In genomic region chr9:107644774-107645463, GRCh38 we compare ENCODE assay signal across 16 cellular contexts.
A peak's percentile ranks its signal among the peaks of the same experiment; 100 is the strongest.
DNase-seq lines count a peak whose midpoint lies in the region; TF ChIP-seq lines count a peak whose summit lies in the region.
"Had no signal": no experiment of that assay in that cellular context is flagged by ENCODE, and none has a peak within 500 bp of the region (broad histone marks: within the 10 kb centered on the region; RNA-seq: fewer than 3 reads in every experiment).

No MANE protein-coding gene starts in this region.

- H3K27me3 ChIP-seq in dorsolateral prefrontal cortex = peaks cover 0 to 2% (median 0%) of the 10 kb centered on the region in 45 donors

- DNase-seq in RPMI8226 (peak; percentile 10), head of caudate nucleus (peak in 26 of 42 donors; percentile 10 to 67 (median 33)), mucosa of gallbladder (ENCODE audit: low spot score) (peak; percentile 46), type B pancreatic cell (ENCODE audit: extremely low spot score, unreplicated experiment) (no peak), GOT3 (lab: John Stamatoyannopoulos, UW) (no peak), erythroblast (lab: John Stamatoyannopoulos, UW) (no peak), dorsolateral prefrontal cortex (no peak)
- DNase-seq: activated B cell treated with CpG ODN at 0.5 μM for 24 hours; activated T-cell treated with anti-CD3 and anti-CD28 coated beads, Interleukin-2, amount 50 U/mL, for 1 hour; Caco-2; effector CD8-positive, alpha-beta T cell; hippocampal formation; KBM-7; NCI-H187 treated with DMSO at 0.1 percent for 48 hours; NK-92 treated with Interleukin-12 subunit alpha and Interleukin-12 subunit beta, amount 100 ng/mL, for 24 hours; stimulated activated naive CD8-positive, alpha-beta T cell treated with anti-CD3 and anti-CD28 coated beads, Interleukin-15, amount 100 ng/mL, for 72 hours had no signal

- peaks cover 15% of the 10 kb centered on the region for H3K4me1 Mint-ChIP-seq in type B pancreatic cell (ENCODE audit: unreplicated experiment)
- H3K4me1 Mint-ChIP-seq: activated B cell treated with CpG ODN at 0.5 μM for 24 hours; stimulated activated naive CD8-positive, alpha-beta T cell treated with anti-CD3 and anti-CD28 coated beads, Interleukin-15, amount 100 ng/mL, for 72 hours had no signal

- H3K27ac ChIP-seq in dorsolateral prefrontal cortex = peak overlapping the region in 6 of 59 donors; percentile 4 to 32 (median 18)

- H3K4me3 ChIP-seq in dorsolateral prefrontal cortex = no peak overlapping the region

- H3K36me3 Mint-ChIP-seq in type B pancreatic cell = no peaks in the 10 kb centered on the region

- TF ChIP-seq CTCF in type B pancreatic cell (conservative IDR thresholded peaks at IDR 0.05) (no peak), dorsolateral prefrontal cortex (IDR thresholded peaks at IDR 0.05 in 54 of 56, conservative IDR thresholded peaks at IDR 0.05 in 2 of 56; ENCODE audit: low read depth in 1 of 56, partially characterized antibody in 56 of 56) (no peak)

- H3K27me3 Mint-ChIP-seq in type B pancreatic cell = peaks cover 11% of the 10 kb centered on the region

- peaks cover 4% of the 10 kb centered on the region for H3K9me3 Mint-ChIP-seq in type B pancreatic cell
- H3K9me3 Mint-ChIP-seq: activated B cell treated with CpG ODN at 0.5 μM for 24 hours had no signal

- intact Hi-C loops in head of caudate nucleus (cut with DNase I) = no loop called here
- intact Hi-C loops in dorsolateral prefrontal cortex (cut with DNase I) = loop anchor here in 1 of 2 donors (10.0 kb wide), 1 partner anchor 330 kb away; no protein-coding TSS in a partner anchor

- TF ChIP-seq POLR2A in erythroblast (IDR thresholded peaks at IDR 0.05; ENCODE audit: low read length) = no peak

- peak overlapping the region; percentile 46 for H3K27ac Mint-ChIP-seq in type B pancreatic cell
- H3K27ac Mint-ChIP-seq: activated B cell treated with CpG ODN at 0.5 μM for 24 hours; stimulated activated naive CD8-positive, alpha-beta T cell treated with anti-CD3 and anti-CD28 coated beads, Interleukin-15, amount 100 ng/mL, for 72 hours had no signal

- H3K4me3 Mint-ChIP-seq in type B pancreatic cell = no peak overlapping the region
- H3K4me3 Mint-ChIP-seq: activated B cell treated with CpG ODN at 0.5 μM for 24 hours; stimulated activated naive CD8-positive, alpha-beta T cell treated with anti-CD3 and anti-CD28 coated beads, Interleukin-15, amount 100 ng/mL, for 72 hours had no signal

Comparison
In these comparisons a context has a peak if more than half of its experiments do, and no peak if none do; other contexts are left out.
1. DNase-seq: peak in RPMI8226 (single experiment), head of caudate nucleus (26 of 42) and mucosa of gallbladder (single experiment); none in type B pancreatic cell (single experiment), GOT3 (single experiment), erythroblast (0 of 2) and dorsolateral prefrontal cortex (0 of 10).